In the genomic region with DNA sequence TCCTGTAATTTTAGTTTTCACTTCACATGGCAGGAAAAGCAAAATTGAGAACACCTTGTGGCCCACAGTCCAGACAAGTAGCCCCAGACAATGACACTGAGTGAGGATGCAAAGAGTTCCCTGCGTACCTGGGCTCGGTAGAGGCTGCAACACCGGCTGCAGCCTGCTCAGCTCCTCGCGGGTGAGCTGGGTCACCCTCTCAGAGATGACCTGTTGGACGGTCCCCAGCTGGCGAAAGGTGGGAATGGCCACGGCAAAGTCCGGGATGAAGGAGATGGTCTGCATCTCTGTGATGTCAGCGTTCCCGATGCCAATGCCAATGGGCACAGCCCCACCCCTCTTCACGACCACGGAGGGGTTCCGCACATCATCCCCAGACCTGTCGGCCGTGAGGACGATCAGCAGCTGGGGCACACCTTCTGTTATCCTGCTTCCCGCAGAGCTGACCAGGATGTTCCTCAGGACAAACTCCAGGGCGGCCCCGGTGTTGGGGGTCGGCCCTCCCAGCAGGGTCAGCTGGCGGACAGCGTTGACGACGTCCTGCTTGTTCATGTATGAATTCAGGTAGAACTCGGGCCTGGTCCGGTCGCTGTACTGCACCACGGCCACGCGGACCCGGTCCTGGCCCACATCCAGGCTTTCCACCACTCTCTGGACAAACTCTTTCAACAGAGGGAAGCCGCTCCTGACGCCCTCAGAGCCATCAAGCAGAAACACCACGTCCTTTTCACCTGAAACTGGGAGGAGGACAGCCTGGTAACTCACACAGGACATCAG, we compare ENCODE assay signal across 22 cellular contexts. TPM values are rescaled to one million over a fixed set of nuclear protein-coding genes. Genes with fewer than 3 reads are reported as not detected.
DNase-seq lines count a peak whose midpoint lies in the region; ATAC-seq and TF ChIP-seq lines count a peak whose summit lies in the region.
"Had no signal": no experiment of that assay in that cellular context is flagged by ENCODE, and none has a peak within 500 bp of the region (broad histone marks: within the 10 kb centered on the region; RNA-seq: fewer than 3 reads in every experiment).

No MANE protein-coding gene starts in this region.

- H3K9me3 ChIP-seq in AG04450 (ENCODE audit: control insufficient read depth, insufficient read depth, low read length) (no peaks in the 10 kb centered on the region), muscle layer of colon (ENCODE audit: low read length) (no peaks in the 10 kb centered on the region), breast epithelium (peaks cover 0 to 2% of the 10 kb centered on the region in 2 donors)

- peaks cover 18% of the 10 kb centered on the region for H3K9me3 Mint-ChIP-seq in WTC11
- H3K9me3 Mint-ChIP-seq: CD4-positive, alpha-beta T cell; IgD-negative memory B cell had no signal

- H3K9ac ChIP-seq in muscle layer of colon (ENCODE audit: low read length): no peak overlapping the region
- H3K9ac ChIP-seq: BLaER1 treated with 17β-estradiol and CSF1 and Interleukin-3, amounts not matched to agents 10 nM and 100 nM; KMS-11 had no signal

- H3K27me3 ChIP-seq in AG04450 (ENCODE audit: control insufficient read depth, insufficient read depth, low read length) (no peaks in the 10 kb centered on the region), muscle layer of colon (ENCODE audit: control insufficient read depth in 1 of 2, insufficient read depth in 2 of 2, low read length in 2 of 2) (no peaks in the 10 kb centered on the region), breast epithelium (no peaks in the 10 kb centered on the region)
- H3K27me3 ChIP-seq: BLaER1 treated with 17β-estradiol and CSF1 and Interleukin-3, amounts not matched to agents 10 nM and 100 nM had no signal

- H3K27me3 Mint-ChIP-seq in WTC11 (ENCODE audit: low read depth): no peaks in the 10 kb centered on the region; the same call in 1 of the 2 replicates
- H3K27me3 Mint-ChIP-seq: CD4-positive, alpha-beta T cell; IgD-negative memory B cell had no signal

- POLR2A ChIA-PET in AG04450 (lab: Yijun Ruan, JAX): interaction anchor here (1.8 kb wide), 1 partner anchor 9 kb away, joined by 4 read pairs; no protein-coding TSS in a partner anchor
- POLR2A ChIA-PET in WTC11 (lab: Charles Lee): no interaction called here

- no peak for TF ChIP-seq POLR2A in breast epithelium (IDR thresholded peaks at IDR 0.05)

- peaks cover 7% of the 10 kb centered on the region for H3K36me3 Mint-ChIP-seq in WTC11

- peaks cover 40% of the 10 kb centered on the region for H3K4me1 ChIP-seq in muscle layer of colon (ENCODE audit: insufficient read depth, low read length)
- no peaks in the 10 kb centered on the region for H3K4me1 ChIP-seq in urinary bladder (ENCODE audit: insufficient read depth)
- no peaks in the 10 kb centered on the region for H3K4me1 ChIP-seq in breast epithelium
- H3K4me1 ChIP-seq: BLaER1 treated with 17β-estradiol and CSF1 and Interleukin-3, amounts not matched to agents 10 nM and 100 nM; SJCRH30 had no signal

- TF ChIP-seq CTCF in AG04450 (IDR thresholded peaks at IDR 0.05; ENCODE audit: low read depth, low read length): no peak
- TF ChIP-seq CTCF in WTC11 (IDR thresholded peaks at IDR 0.05): no peak
- no peak for TF ChIP-seq CTCF in breast epithelium (IDR thresholded peaks at IDR 0.05)

- no peak overlapping the region for H3K27ac Mint-ChIP-seq in WTC11
- H3K27ac Mint-ChIP-seq: CD4-positive, alpha-beta T cell; IgD-negative memory B cell had no signal

- H3K36me3 ChIP-seq in muscle layer of colon (ENCODE audit: insufficient read depth, low read length): peaks cover 95% of the 10 kb centered on the region
- peaks cover 2% of the 10 kb centered on the region for H3K36me3 ChIP-seq in urinary bladder (ENCODE audit: insufficient read depth)
- no peaks in the 10 kb centered on the region for H3K36me3 ChIP-seq in breast epithelium
- H3K36me3 ChIP-seq: BLaER1 treated with 17β-estradiol and CSF1 and Interleukin-3, amounts not matched to agents 10 nM and 100 nM; SJCRH30 had no signal

- DNase-seq in AG04450 (ENCODE audit: low read depth, low spot score) (no peak), WTC11 (ENCODE audit: low spot score) (no peak), breast epithelium (ENCODE audit: low spot score in 2 of 2) (no peak), NCI-H1092 treated with DMSO at 0.1 percent for 48 hours (lab: John Stamatoyannopoulos, UW) (no peak)
- DNase-seq: AML-193; CD4-positive, alpha-beta T cell; H7; MM.1S; NCI-H1417; NCI-H1694 treated with DMSO at 0.1 percent for 48 hours; NCI-H2081; NCI-H2227 treated with DMSO at 0.1 percent for 48 hours; NCI-H526 treated with DMSO at 0.1 percent for 48 hours; PC-9; SJCRH30 had no signal

- H3K4me1 Mint-ChIP-seq in WTC11: no peaks in the 10 kb centered on the region
- H3K4me1 Mint-ChIP-seq: IgD-negative memory B cell had no signal

- H3K27ac ChIP-seq in AG04450 (ENCODE audit: low read depth, low read length) (peak overlapping the region; percentile 31), muscle layer of colon (ENCODE audit: low read depth, low read length) (peak overlapping the region; percentile 1), urinary bladder (ENCODE audit: low read depth) (peak overlapping the region; percentile 43), breast epithelium (peak overlapping the region in 1 of 2 donors; percentile 55)
- H3K27ac ChIP-seq: BLaER1 treated with 17β-estradiol and CSF1 and Interleukin-3, amounts not matched to agents 10 nM and 100 nM; KMS-11; PC-9; SJCRH30 had no signal

- 89% methylated on average over 35 of the region's 35 CpGs for WGBS in urinary bladder

- ATAC-seq in WTC11: no peak
- ATAC-seq in HG03159 (IDR thresholded peaks at IDR 0.05; ENCODE audit: unreplicated experiment): no peak
- ATAC-seq: Right ventricle myocardium inferior had no signal

- intact Hi-C loops in breast epithelium (cut with DNase I; ENCODE audit: low total_unique reads): no loop called here

- no peak overlapping the region for H3K4me3 Mint-ChIP-seq in WTC11
- H3K4me3 Mint-ChIP-seq: CD4-positive, alpha-beta T cell; IgD-negative memory B cell had no signal

- H3K4me3 ChIP-seq in AG04450 (ENCODE audit: low read depth, low read length) (no peak overlapping the region), muscle layer of colon (ENCODE audit: low read depth in 1 of 2, low read length in 2 of 2) (no peak overlapping the region), urinary bladder (ENCODE audit: low read depth, low read length) (no peak overlapping the region), breast epithelium (no peak overlapping the region)
- H3K4me3 ChIP-seq: BLaER1 treated with 17β-estradiol and CSF1 and Interleukin-3, amounts not matched to agents 10 nM and 100 nM; PC-9; SJCRH30 had no signal

- CTCF ChIA-PET in AG04450 (lab: Charles Lee): no interaction called here
- CTCF ChIA-PET in WTC11 (lab: Charles Lee): interaction anchor here (1.0 to 1.1 kb wide), 2 partner anchors 11 to 35 kb away, joined by 3 read pairs; no protein-coding TSS in a partner anchor

TF ChIP-seq in WTC11, 78 proteins besides CTCF, POLR2A, EP300 and RAD21:
- peak; percentile 42; the same call in 1 of the 2 replicates for TF ChIP-seq PRDM15 (CRISPR knock-in tag; IDR thresholded peaks at IDR 0.05)
- TF ChIP-seq CDX4 (CRISPR knock-in tag; IDR thresholded peaks at IDR 0.05; ENCODE audit: borderline replicate concordance): no peak

RNA-seq across cellular contexts. Expression of gene COL6A3, which starts 39.5 kb away (rescaled TPM):
- polyA plus RNA-seq in AG04450 (2011; rRNA removed): 1,384 and 2,107 TPM in 2 replicates
- 2,516 and 3,153 TPM in 2 replicates for polyA minus RNA-seq in AG04450 (2011; rRNA and poly(A)+ RNA removed)
- 2.6 to 4.4 TPM (median 3.9 TPM) in 3 replicates for total RNA-seq in WTC11 (2021)
- total RNA-seq in urinary bladder: 1,173 TPM
- 412 TPM for polyA plus RNA-seq in urinary bladder
- total RNA-seq in breast epithelium: 100 to 1,000 TPM; 116 to 907 (median 320) TPM
- polyA plus RNA-seq: IgD-negative memory B cell had no signal

Comparison
In these comparisons a context has a peak if more than half of its experiments do, and no peak if none do; other contexts are left out.
1. RNA of gene COL6A3, which starts 39.5 kb away (total RNA-seq): 1,173 TPM in urinary bladder (single experiment) and 116 to 907 TPM in breast epithelium; 2.6 to 4.4 TPM in WTC11; every median in the first group is over 10 times any median in the second.